ENCODE assay signal across 1 cellular context in the genomic region with DNA sequence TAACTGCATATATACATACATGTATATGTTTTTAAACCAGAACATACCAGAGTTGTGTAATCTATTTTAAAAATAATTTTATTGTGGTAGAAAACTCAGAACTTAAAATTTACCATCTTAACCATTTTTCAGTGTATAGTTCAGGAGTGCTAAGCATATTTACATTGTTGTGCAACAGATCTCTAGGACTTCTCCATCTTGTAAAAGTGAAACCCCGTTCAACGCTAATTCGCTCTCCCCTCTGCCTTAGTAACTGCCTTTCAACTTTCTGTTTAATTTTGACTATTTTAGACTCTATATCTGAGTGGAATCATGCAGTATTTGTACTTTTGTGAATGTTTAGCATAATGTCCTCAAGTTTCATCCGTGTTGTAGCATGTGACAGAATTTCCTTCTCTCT.
TF ChIP-seq lines count a peak whose summit lies in the region.

No MANE protein-coding gene starts in this region.

TF ChIP-seq in HepG2, 621 proteins besides CTCF, POLR2A, EP300 and RAD21 (continued from another document):
- TF ChIP-seq ARID5B (CRISPR knock-in tag; IDR thresholded peaks at IDR 0.05) (0 out of 2 replicates have a peak, but pooled peaks have one; percentile 22), GATAD2A (CRISPR knock-in tag; IDR thresholded peaks at IDR 0.05) (no peak), ZFP1 (CRISPR knock-in tag; IDR thresholded peaks at IDR 0.05) (no peak)
